In genomic region chr3:42502429-42503250, GRCh38 we compare ENCODE assay signal across 9 cellular contexts. TPM values are rescaled to one million over a fixed set of nuclear protein-coding genes. Genes with fewer than 3 reads are reported as not detected.
DNase-seq lines count a peak whose midpoint lies in the region; ATAC-seq, FAIRE-seq and TF ChIP-seq lines count a peak whose summit lies in the region.
"Had no signal": no experiment of that assay in that cellular context is flagged by ENCODE, and none has a peak within 500 bp of the region (broad histone marks: within the 10 kb centered on the region; RNA-seq: fewer than 3 reads in every experiment).

Gene VIPR1, plus strand, starts transcription at chr3:42502643. Its CDS starts 93 bp downstream, at chr3:42502736.

- peaks cover 9 to 60% of the 10 kb centered on the region in 2 experiments; a peak in 4 of 5 replicates for H3K27me3 ChIP-seq in HepG2 (ENCODE audit: control insufficient read depth in 1 of 2, insufficient read depth in 2 of 2, low read length in 2 of 2)

- no peak within 1 kb of the TSS for H3K27ac ChIP-seq in HepG2 (ENCODE audit: extremely low read length, insufficient read depth, low read length)

- H3K4me3 ChIP-seq in HepG2 (replicated peaks in 1 of 3; ENCODE audit: insufficient read depth in 1 of 3, low read depth in 2 of 3, low read length in 3 of 3): peak within 1 kb of the TSS; percentile 46 to 69 (median 49)

- CTCF ChIA-PET in activated CD4-positive, alpha-beta T cell treated with anti-CD3 and anti-CD28 coated beads for 36 hours (lab: Charles Lee): interaction anchor here (0.7 to 4.2 kb wide), 20 partner anchors 8 to 329 kb away, joined by 3 to 51 read pairs (median 6); partner anchors contain the start of gene SS18L2
- CTCF ChIA-PET in HepG2 (lab: Yijun Ruan, JAX; ENCODE audit: low intra/inter-chr PET ratio, low total read pairs): interaction anchor here (1.9 kb wide), 1 partner anchor 45 kb away, joined by 6 read pairs; no protein-coding TSS in a partner anchor

- WGBS in HepG2 (ENCODE audit: low lambda C conversion rate): 18% methylated on average over 7 of the region's 69 CpGs

- peaks cover 46% of the 10 kb centered on the region for H3K4me1 Mint-ChIP-seq in activated CD4-positive, alpha-beta T cell treated with anti-CD3 and anti-CD28 coated beads for 36 hours

- in situ Hi-C loops in HepG2 (cut with HindIII; ENCODE audit: extremely low pct_ligation_motif_present, low pct_unique_long_range_greater_than_20kb): no loop called here

- DNase-seq in NCI-H1417 (lab: John Stamatoyannopoulos, UW) (peak; percentile 79 to 86 (median 86)), NCI-H1417 treated with DMSO at 0.1 percent for 48 hours (lab: John Stamatoyannopoulos, UW) (no peak), NCI-H2171 (lab: John Stamatoyannopoulos, UW) (peak; percentile 79), cerebellum (ENCODE audit: low spot score) (peak; percentile 99), HepG2 (ENCODE audit: low spot score) (peak; percentile 30)
- DNase-seq in activated CD4-positive, alpha-beta T cell treated with anti-CD3 and anti-CD28 coated beads for 36 hours: peak; percentile 96
- DNase-seq in stimulated activated CD4-positive, alpha-beta T cell treated with anti-CD3 and anti-CD28 coated beads, Interleukin-4, amount 100 ng/mL, for 1 hour: peak; percentile 95

- H3K36me3 Mint-ChIP-seq in activated CD4-positive, alpha-beta T cell treated with anti-CD3 and anti-CD28 coated beads for 36 hours (ENCODE audit: low read depth): no peaks in the 10 kb centered on the region

- BruUV-seq in HepG2 (replicated peaks; lab: Mats Ljungman, UMichigan): no TSS peak

- H3K27ac Mint-ChIP-seq in activated CD4-positive, alpha-beta T cell treated with anti-CD3 and anti-CD28 coated beads for 36 hours: peak within 1 kb of the TSS; percentile 71

- no peaks in the 10 kb centered on the region for H3K79me2 ChIP-seq in HepG2 (ENCODE audit: insufficient read depth, low read length)

- TF ChIP-seq POLR2A in HepG2 (IDR thresholded peaks at IDR 0.05; ENCODE audit: insufficient read depth in 1 of 2, low read depth in 2 of 2, low read length in 2 of 2): no peak

- H3K9me3 Mint-ChIP-seq in activated CD4-positive, alpha-beta T cell treated with anti-CD3 and anti-CD28 coated beads for 36 hours (ENCODE audit: low read depth): no peaks in the 10 kb centered on the region

- H2AFZ ChIP-seq in HepG2 (ENCODE audit: low read length): no peak within 1 kb of the TSS

- no peak for FAIRE-seq in HepG2 (lab: Jason Lieb, UNC)
- FAIRE-seq: A204.1 had no signal

- no peak for TF ChIP-seq RAD21 in HepG2 (CRISPR knock-in tag; IDR thresholded peaks at IDR 0.05)

- H3K9me3 ChIP-seq in HepG2 (ENCODE audit: low read length): no peaks in the 10 kb centered on the region

- peak within 1 kb of the TSS; percentile 83 for H3K4me3 Mint-ChIP-seq in activated CD4-positive, alpha-beta T cell treated with anti-CD3 and anti-CD28 coated beads for 36 hours

- TF ChIP-seq CTCF in HepG2 (CRISPR knock-in tag; IDR thresholded peaks at IDR 0.05): no peak

- H3K27me3 Mint-ChIP-seq in activated CD4-positive, alpha-beta T cell treated with anti-CD3 and anti-CD28 coated beads for 36 hours: peaks cover 16% of the 10 kb centered on the region

- TF ChIP-seq EP300 in HepG2 (IDR thresholded peaks at IDR 0.05; ENCODE audit: low read depth in 2 of 2, low read length in 2 of 2): no peak
- TF ChIP-seq EP300 in HepG2 (CRISPR knock-in tag; IDR thresholded peaks at IDR 0.05; ENCODE audit: borderline replicate concordance): no peak

- no peaks in the 10 kb centered on the region for H4K20me1 ChIP-seq in HepG2 (ENCODE audit: insufficient read depth, low read length)

- H3K4me2 ChIP-seq in HepG2 (ENCODE audit: low read depth, low read length): peak within 1 kb of the TSS; percentile 84

- no peak within 1 kb of the TSS for H3K9ac ChIP-seq in HepG2 (ENCODE audit: insufficient read depth, low read depth, low read length)

- intact Hi-C loops in activated CD4-positive, alpha-beta T cell treated with anti-CD3 and anti-CD28 coated beads for 36 hours (cut with DNase I, micrococcal nuclease): loop anchor here (1.0 to 5.0 kb wide), 12 partner anchors 17 to 785 kb away; partner anchors contain the start of genes CCDC13 (in 1 of the 2), HIGD1A (in 1 of the 2), NKTR (in 1 of the 2) and SNRK (in 1 of the 2)
- intact Hi-C loops in HepG2 (cut with micrococcal nuclease; ENCODE audit: unreplicated experiment): loop anchor here (5.0 kb wide), 1 partner anchor 40 kb away; no protein-coding TSS in a partner anchor

- H3K36me3 ChIP-seq in HepG2 (replicated peaks in 1 of 2; ENCODE audit: control insufficient read depth in 1 of 2, insufficient read depth in 2 of 2, low read length in 2 of 2): no peaks in the 10 kb centered on the region

- POLR2A ChIA-PET in activated CD4-positive, alpha-beta T cell treated with anti-CD3 and anti-CD28 coated beads for 36 hours (lab: Charles Lee): interaction anchor here (0.6 to 1.1 kb wide), 6 partner anchors 14 to 390 kb away, joined by 3 to 4 read pairs (median 3); partner anchors contain the start of gene NKTR
- POLR2A ChIA-PET in HepG2 (lab: Yijun Ruan, JAX): no interaction called here

- peaks cover 11% of the 10 kb centered on the region; the same call in 1 of the 2 replicates for H3K4me1 ChIP-seq in HepG2 (ENCODE audit: insufficient read depth, low read length)

- ATAC-seq in HG02981 (IDR thresholded peaks at IDR 0.05; ENCODE audit: unreplicated experiment) (peak; percentile 92), HepG2 (peak; percentile 88)
- peak; percentile 95 for ATAC-seq in activated CD4-positive, alpha-beta T cell treated with anti-CD3 and anti-CD28 coated beads for 36 hours

TF ChIP-seq in HepG2, 621 proteins besides CTCF, POLR2A, EP300 and RAD21 (continues in another document):
- TF ChIP-seq KLF13 (CRISPR knock-in tag; IDR thresholded peaks at IDR 0.05): no peak
- TF ChIP-seq DNMT1 (CRISPR knock-in tag; IDR thresholded peaks at IDR 0.05): no peak
- no peak for TF ChIP-seq BCL6 (CRISPR knock-in tag; IDR thresholded peaks at IDR 0.05)
- no peak for TF ChIP-seq JUND (CRISPR knock-in tag; IDR thresholded peaks at IDR 0.05)
- TF ChIP-seq, protein P1, sequence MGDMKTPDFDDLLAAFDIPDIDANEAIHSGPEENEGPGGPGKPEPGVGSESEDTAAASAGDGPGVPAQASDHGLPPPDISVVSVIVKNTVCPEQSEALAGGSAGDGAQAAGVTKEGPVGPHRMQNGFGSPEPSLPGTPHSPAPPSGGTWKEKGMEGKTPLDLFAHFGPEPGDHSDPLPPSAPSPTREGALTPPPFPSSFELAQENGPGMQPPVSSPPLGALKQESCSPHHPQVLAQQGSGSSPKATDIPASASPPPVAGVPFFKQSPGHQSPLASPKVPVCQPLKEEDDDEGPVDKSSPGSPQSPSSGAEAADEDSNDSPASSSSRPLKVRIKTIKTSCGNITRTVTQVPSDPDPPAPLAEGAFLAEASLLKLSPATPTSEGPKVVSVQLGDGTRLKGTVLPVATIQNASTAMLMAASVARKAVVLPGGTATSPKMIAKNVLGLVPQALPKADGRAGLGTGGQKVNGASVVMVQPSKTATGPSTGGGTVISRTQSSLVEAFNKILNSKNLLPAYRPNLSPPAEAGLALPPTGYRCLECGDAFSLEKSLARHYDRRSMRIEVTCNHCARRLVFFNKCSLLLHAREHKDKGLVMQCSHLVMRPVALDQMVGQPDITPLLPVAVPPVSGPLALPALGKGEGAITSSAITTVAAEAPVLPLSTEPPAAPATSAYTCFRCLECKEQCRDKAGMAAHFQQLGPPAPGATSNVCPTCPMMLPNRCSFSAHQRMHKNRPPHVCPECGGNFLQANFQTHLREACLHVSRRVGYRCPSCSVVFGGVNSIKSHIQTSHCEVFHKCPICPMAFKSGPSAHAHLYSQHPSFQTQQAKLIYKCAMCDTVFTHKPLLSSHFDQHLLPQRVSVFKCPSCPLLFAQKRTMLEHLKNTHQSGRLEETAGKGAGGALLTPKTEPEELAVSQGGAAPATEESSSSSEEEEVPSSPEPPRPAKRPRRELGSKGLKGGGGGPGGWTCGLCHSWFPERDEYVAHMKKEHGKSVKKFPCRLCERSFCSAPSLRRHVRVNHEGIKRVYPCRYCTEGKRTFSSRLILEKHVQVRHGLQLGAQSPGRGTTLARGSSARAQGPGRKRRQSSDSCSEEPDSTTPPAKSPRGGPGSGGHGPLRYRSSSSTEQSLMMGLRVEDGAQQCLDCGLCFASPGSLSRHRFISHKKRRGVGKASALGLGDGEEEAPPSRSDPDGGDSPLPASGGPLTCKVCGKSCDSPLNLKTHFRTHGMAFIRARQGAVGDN (CRISPR knock-in tag; IDR thresholded peaks at IDR 0.05): peak; percentile 20; the same call in 1 of the 2 replicates
- no peak for TF ChIP-seq CBX2 (IDR thresholded peaks at IDR 0.05; ENCODE audit: low read depth, low read length)
- no peak for TF ChIP-seq CBX2 (CRISPR knock-in tag; IDR thresholded peaks at IDR 0.05; ENCODE audit: low read depth)
- TF ChIP-seq RXRA (CRISPR knock-in tag; IDR thresholded peaks at IDR 0.05): no peak

RNA-seq across cellular contexts. Expression of gene VIPR1, which starts in this region (rescaled TPM):
- total RNA-seq in activated CD4-positive, alpha-beta T cell treated with anti-CD3 and anti-CD28 coated beads for 36 hours: 1 to 10 TPM; 6.6 to 6.7 TPM
- total RNA-seq in cerebellum (2.0 TPM), HepG2 (2016; rRNA removed; fragmentation: Illumina TruSeq; extraction: Trizol) (0.04 TPM in 1 of 2 replicates, not detected in the other)
- not detected in 2 replicates for total RNA-seq in HepG2 (2016; cell fraction: cytosol; rRNA removed; fragmentation: Illumina TruSeq; extraction: Trizol; ENCODE audit: low read depth)
- 0.19 TPM in 1 of 2 replicates, not detected in the other for total RNA-seq in HepG2 (2016; cell fraction: insoluble cytoplasmic fraction; rRNA removed; fragmentation: Illumina TruSeq; extraction: Trizol)
- total RNA-seq in HepG2 (2016; cell fraction: membrane; rRNA removed; fragmentation: Illumina TruSeq; extraction: Trizol): 0.12 TPM in 1 of 2 replicates, not detected in the other
- total RNA-seq in HepG2 (2016; cell fraction: nucleus; rRNA removed; fragmentation: Illumina TruSeq; extraction: Trizol): not detected in 2 replicates
- 0.07 and 0.11 TPM in 2 replicates for polyA plus RNA-seq in HepG2 (2011; rRNA removed)
- 0.04 TPM in 2 replicates for polyA plus RNA-seq in HepG2 (2011; cell fraction: cytosol; rRNA removed)
- 0.27 and 0.29 TPM in 2 replicates for polyA plus RNA-seq in HepG2 (2011; cell fraction: nucleus; rRNA removed)
- 0.30 TPM in 1 of 2 replicates, not detected in the other for polyA plus RNA-seq in HepG2 (2012)
- 0.03 TPM in 1 of 2 replicates, not detected in the other for polyA plus RNA-seq in HepG2 (2016; cell fraction: cytosol; fragmentation: Illumina TruSeq; extraction: Trizol; ENCODE audit: low read depth)
- not detected in 2 replicates for polyA plus RNA-seq in HepG2 (2016; cell fraction: insoluble cytoplasmic fraction; fragmentation: Illumina TruSeq; extraction: Trizol; ENCODE audit: low read depth)
- not detected in 2 replicates for polyA plus RNA-seq in HepG2 (2016; cell fraction: membrane; fragmentation: Illumina TruSeq; extraction: Trizol; ENCODE audit: low read depth)
- polyA plus RNA-seq in HepG2 (2016; cell fraction: nucleus; fragmentation: Illumina TruSeq; extraction: Trizol; ENCODE audit: insufficient read depth, low read depth): not detected in 2 replicates
- 0.86 TPM in 1 of 2 replicates, not detected in the other for polyA minus RNA-seq in HepG2 (2011; rRNA and poly(A)+ RNA removed; ENCODE audit: low replicate concordance)
- not detected in 2 replicates for polyA minus RNA-seq in HepG2 (2011; cell fraction: cytosol; rRNA and poly(A)+ RNA removed)
- polyA minus RNA-seq in HepG2 (2011; cell fraction: nucleus; rRNA and poly(A)+ RNA removed): 0.12 TPM in 1 of 2 replicates, not detected in the other

Comparison
In these comparisons a context has a peak if more than half of its experiments do, and no peak if none do; other contexts are left out.
1. Peak in DNase-seq, ATAC-seq, H3K4me3 ChIP-seq and H3K4me2 ChIP-seq in HepG2; RNA of the gene not detected or under 1 TPM.